ENCODE assay signal across 8 cellular contexts in the genomic region with DNA sequence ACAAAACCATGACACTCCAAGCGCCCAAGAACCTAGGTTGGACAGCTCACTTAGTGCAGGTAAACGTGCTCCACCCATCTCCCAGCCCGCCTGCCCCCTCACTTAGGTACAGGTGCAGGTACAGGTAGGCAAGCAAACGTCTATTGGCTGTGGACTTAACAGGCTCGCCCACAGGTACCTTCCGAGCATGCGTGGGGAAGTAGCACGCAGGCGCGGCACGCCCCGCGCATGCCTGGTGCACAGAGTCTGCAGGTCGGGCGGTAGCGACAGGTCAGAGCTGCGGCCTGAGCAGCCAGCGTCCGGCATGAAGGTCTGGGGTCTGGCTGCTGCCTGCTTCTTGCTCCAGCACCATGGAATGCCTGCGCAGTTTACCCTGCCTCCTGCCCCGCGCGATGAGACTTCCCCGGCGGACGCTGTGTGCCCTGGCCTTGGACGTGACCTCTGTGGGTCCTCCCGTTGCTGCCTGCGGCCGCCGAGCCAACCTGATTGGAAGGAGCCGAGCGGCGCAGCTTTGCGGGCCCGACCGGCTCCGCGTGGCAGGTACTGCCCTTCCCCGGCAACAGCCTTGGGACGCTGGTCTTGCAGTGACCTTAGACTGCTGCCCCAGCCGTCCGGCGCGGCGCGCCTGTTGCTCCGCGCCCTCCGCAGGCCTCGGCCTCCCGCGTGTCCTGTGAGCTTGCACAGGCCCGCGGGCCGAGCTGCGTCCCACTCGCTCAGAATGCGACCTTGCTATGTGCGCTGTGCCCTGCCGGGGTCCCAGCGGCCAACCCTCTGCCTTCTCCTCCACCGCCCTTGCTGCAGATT. TPM values are rescaled to one million over a fixed set of nuclear protein-coding genes. Genes with fewer than 3 reads are reported as not detected.
DNase-seq lines count a peak whose midpoint lies in the region; ATAC-seq and TF ChIP-seq lines count a peak whose summit lies in the region.

A gene with protein sequence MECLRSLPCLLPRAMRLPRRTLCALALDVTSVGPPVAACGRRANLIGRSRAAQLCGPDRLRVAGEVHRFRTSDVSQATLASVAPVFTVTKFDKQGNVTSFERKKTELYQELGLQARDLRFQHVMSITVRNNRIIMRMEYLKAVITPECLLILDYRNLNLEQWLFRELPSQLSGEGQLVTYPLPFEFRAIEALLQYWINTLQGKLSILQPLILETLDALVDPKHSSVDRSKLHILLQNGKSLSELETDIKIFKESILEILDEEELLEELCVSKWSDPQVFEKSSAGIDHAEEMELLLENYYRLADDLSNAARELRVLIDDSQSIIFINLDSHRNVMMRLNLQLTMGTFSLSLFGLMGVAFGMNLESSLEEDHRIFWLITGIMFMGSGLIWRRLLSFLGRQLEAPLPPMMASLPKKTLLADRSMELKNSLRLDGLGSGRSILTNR (plus strand): TSS at position 240 of the 804 bp plus-strand sequence. CDS start 111 bp downstream, at position 351.

- POLR2A ChIA-PET in naive thymus-derived CD4-positive, alpha-beta T cell (lab: Charles Lee): interaction anchor here (0.9 kb wide), 1 partner anchor 11 kb away, joined by 3 read pairs; no protein-coding TSS in a partner anchor

- CTCF ChIA-PET in naive thymus-derived CD4-positive, alpha-beta T cell (lab: Charles Lee): interaction anchor here (0.6 kb wide), 1 partner anchor 65 kb away, joined by 3 read pairs; no protein-coding TSS in a partner anchor

- H3K36me3 ChIP-seq in DOHH2 (ENCODE audit: control insufficient read depth, low read length): peaks cover 28% of the 10 kb centered on the region
- H3K36me3 ChIP-seq in KMS-11 (ENCODE audit: insufficient read depth): no peaks in the 10 kb centered on the region
- H3K36me3 ChIP-seq in fibroblast of lung (ENCODE audit: control insufficient read depth, insufficient read depth, low read length): no peaks in the 10 kb centered on the region
- peaks cover 0 to 17% (median 0%) of the 10 kb centered on the region in 3 experiments for H3K36me3 ChIP-seq in naive thymus-derived CD4-positive, alpha-beta T cell (ENCODE audit: control insufficient read depth in 2 of 3, insufficient read depth in 3 of 3, low read length in 3 of 3)

- H3K27me3 Mint-ChIP-seq in activated T-helper 17 cell treated with anti-CD3 and anti-CD28 coated beads, Interleukin-2, amount 50 U/mL, for 72 hours: peaks cover 20% of the 10 kb centered on the region
- H3K27me3 Mint-ChIP-seq in naive thymus-derived CD4-positive, alpha-beta T cell: peaks cover 17 to 25% (median 23%) of the 10 kb centered on the region in 5 donors
- peaks cover 17 to 21% of the 10 kb centered on the region in 2 donors for H3K27me3 Mint-ChIP-seq in stimulated activated naive B cell treated with anti-CD40 and anti-IgM and Interleukin-4, amounts not matched to agents 10 μg/mL and 1 μg/mL and 100 μg/mL, for 72 hours

- peak; percentile 97 for ATAC-seq in GM21786 (IDR thresholded peaks at IDR 0.05; ENCODE audit: unreplicated experiment)
- peak; percentile 97 for ATAC-seq in activated T-helper 17 cell treated with anti-CD3 and anti-CD28 coated beads, Interleukin-2, amount 50 U/mL, for 72 hours (replicated peaks)
- peak; percentile 96 for ATAC-seq in naive thymus-derived CD4-positive, alpha-beta T cell
- ATAC-seq in stimulated activated naive B cell treated with anti-CD40 and anti-IgM and Interleukin-4, amounts not matched to agents 10 μg/mL and 1 μg/mL and 100 μg/mL, for 72 hours (replicated peaks): peak; percentile 98

- H3K9me3 ChIP-seq in DOHH2 (ENCODE audit: control insufficient read depth, insufficient read depth, low read length) (no peaks in the 10 kb centered on the region), fibroblast of lung (ENCODE audit: control insufficient read depth, insufficient read depth, low read depth, low read length) (no peaks in the 10 kb centered on the region)
- H3K9me3 ChIP-seq in naive thymus-derived CD4-positive, alpha-beta T cell (ENCODE audit: control insufficient read depth in 2 of 3, low read length in 3 of 3): no peaks in the 10 kb centered on the region

- intact Hi-C loops in naive thymus-derived CD4-positive, alpha-beta T cell (cut with micrococcal nuclease): loop anchor here (2.0 to 5.0 kb wide), 3 partner anchors 44 to 734 kb away; a partner anchor contains a TSS

- H3K4me3 Mint-ChIP-seq in activated T-helper 17 cell treated with anti-CD3 and anti-CD28 coated beads, Interleukin-2, amount 50 U/mL, for 72 hours: peak within 1 kb of the TSS; percentile 92
- peak within 1 kb of the TSS; percentile 92 to 99 (median 96) for H3K4me3 Mint-ChIP-seq in naive thymus-derived CD4-positive, alpha-beta T cell
- H3K4me3 Mint-ChIP-seq in stimulated activated naive B cell treated with anti-CD40 and anti-IgM and Interleukin-4, amounts not matched to agents 10 μg/mL and 1 μg/mL and 100 μg/mL, for 72 hours: peak within 1 kb of the TSS; percentile 91 to 92

- peak within 1 kb of the TSS; percentile 90 for H3K4me3 ChIP-seq in DOHH2 (ENCODE audit: low read length)
- peak within 1 kb of the TSS; percentile 57 for H3K4me3 ChIP-seq in KMS-11 (IDR thresholded peaks at IDR 0.05; ENCODE audit: insufficient read depth, low read depth, low read length)
- H3K4me3 ChIP-seq in fibroblast of lung (replicated peaks in 1 of 4; ENCODE audit: control extremely low read depth in 1 of 4, insufficient read depth in 1 of 4, low read depth in 3 of 4, low read length in 4 of 4): peak within 1 kb of the TSS; percentile 78 to 96 (median 94)
- H3K4me3 ChIP-seq in naive thymus-derived CD4-positive, alpha-beta T cell (ENCODE audit: low read length): peak within 1 kb of the TSS; percentile 97

- H3K9ac ChIP-seq in KMS-11 (peak within 1 kb of the TSS; percentile 75), fibroblast of lung (ENCODE audit: insufficient read depth, low read length) (peak within 1 kb of the TSS; percentile 79)

- H3K4me2 ChIP-seq in DOHH2 (ENCODE audit: low read length): peak within 1 kb of the TSS; percentile 78
- H3K4me2 ChIP-seq in KMS-11: peak within 1 kb of the TSS; percentile 99
- peak within 1 kb of the TSS; percentile 99 for H3K4me2 ChIP-seq in fibroblast of lung (ENCODE audit: extremely low read depth, insufficient read depth, low read length)

- DNase-seq in RPMI7951 (ENCODE audit: low read depth) (peak; percentile 65), fibroblast of lung (ENCODE audit: low read depth in 2 of 2) (peak; percentile 71 to 74)
- DNase-seq in naive thymus-derived CD4-positive, alpha-beta T cell: peak; percentile 65 to 81 (median 78)
- peak; percentile 79 for DNase-seq in stimulated activated naive B cell treated with anti-CD40 and anti-IgM and Interleukin-4, amounts not matched to agents 10 μg/mL and 1 μg/mL and 100 μg/mL, for 72 hours

- no peak for TF ChIP-seq CTCF in DOHH2 (IDR thresholded peaks at IDR 0.05; ENCODE audit: low read depth, low read length, poor library complexity, severe bottlenecking)
- no peak for TF ChIP-seq CTCF in KMS-11 (conservative IDR thresholded peaks at IDR 0.05; ENCODE audit: low read depth, low read length)
- TF ChIP-seq CTCF in fibroblast of lung (conservative IDR thresholded peaks at IDR 0.05 in 1 of 2, IDR thresholded peaks at IDR 0.05 in 1 of 2; ENCODE audit: low read depth in 1 of 2, low read length in 2 of 2): no peak

- H3K79me2 ChIP-seq in DOHH2 (ENCODE audit: control insufficient read depth, low read length): peaks cover 48% of the 10 kb centered on the region
- peaks cover 20% of the 10 kb centered on the region for H3K79me2 ChIP-seq in KMS-11 (ENCODE audit: insufficient read depth, low read depth)
- H3K79me2 ChIP-seq in fibroblast of lung (ENCODE audit: control insufficient read depth, insufficient read depth, low read length): peaks cover 20% of the 10 kb centered on the region

- no peaks in the 10 kb centered on the region for H3F3A ChIP-seq in DOHH2 (ENCODE audit: control insufficient read depth, insufficient read depth)

- peaks cover 39% of the 10 kb centered on the region for H3K36me3 Mint-ChIP-seq in activated T-helper 17 cell treated with anti-CD3 and anti-CD28 coated beads, Interleukin-2, amount 50 U/mL, for 72 hours (ENCODE audit: low read depth)
- H3K36me3 Mint-ChIP-seq in naive thymus-derived CD4-positive, alpha-beta T cell: peaks cover 0 to 9% (median 5%) of the 10 kb centered on the region in 5 donors
- peaks cover 2 to 4% of the 10 kb centered on the region in 2 donors for H3K36me3 Mint-ChIP-seq in stimulated activated naive B cell treated with anti-CD40 and anti-IgM and Interleukin-4, amounts not matched to agents 10 μg/mL and 1 μg/mL and 100 μg/mL, for 72 hours

- no peaks in the 10 kb centered on the region for H3K9me3 Mint-ChIP-seq in activated T-helper 17 cell treated with anti-CD3 and anti-CD28 coated beads, Interleukin-2, amount 50 U/mL, for 72 hours
- no peaks in the 10 kb centered on the region for H3K9me3 Mint-ChIP-seq in naive thymus-derived CD4-positive, alpha-beta T cell
- no peaks in the 10 kb centered on the region for H3K9me3 Mint-ChIP-seq in stimulated activated naive B cell treated with anti-CD40 and anti-IgM and Interleukin-4, amounts not matched to agents 10 μg/mL and 1 μg/mL and 100 μg/mL, for 72 hours

- peaks cover 5% of the 10 kb centered on the region; the same call in 1 of the 2 replicates for H4K20me1 ChIP-seq in DOHH2 (ENCODE audit: control insufficient read depth, insufficient read depth, low read depth, low read length)
- H4K20me1 ChIP-seq in KMS-11 (ENCODE audit: insufficient read depth): no peaks in the 10 kb centered on the region
- no peaks in the 10 kb centered on the region for H4K20me1 ChIP-seq in fibroblast of lung (ENCODE audit: control insufficient read depth, extremely low read depth, insufficient read depth, low read length)

- peaks cover 8% of the 10 kb centered on the region for H3K4me1 Mint-ChIP-seq in activated T-helper 17 cell treated with anti-CD3 and anti-CD28 coated beads, Interleukin-2, amount 50 U/mL, for 72 hours
- peaks cover 10 to 35% (median 30%) of the 10 kb centered on the region in 7 donors for H3K4me1 Mint-ChIP-seq in naive thymus-derived CD4-positive, alpha-beta T cell
- peaks cover 6 to 9% of the 10 kb centered on the region in 2 donors for H3K4me1 Mint-ChIP-seq in stimulated activated naive B cell treated with anti-CD40 and anti-IgM and Interleukin-4, amounts not matched to agents 10 μg/mL and 1 μg/mL and 100 μg/mL, for 72 hours

- no peaks in the 10 kb centered on the region for H3K9me2 ChIP-seq in DOHH2 (replicated peaks; ENCODE audit: control insufficient read depth, low read length)

- peak within 1 kb of the TSS; percentile 93 for H2AFZ ChIP-seq in KMS-11 (ENCODE audit: low read depth)
- H2AFZ ChIP-seq in fibroblast of lung (ENCODE audit: low read length): peak within 1 kb of the TSS; percentile 99

- H3K27me3 ChIP-seq in DOHH2 (ENCODE audit: control insufficient read depth, low read length): no peaks in the 10 kb centered on the region
- no peaks in the 10 kb centered on the region for H3K27me3 ChIP-seq in KMS-11 (ENCODE audit: insufficient read depth, low read depth)
- H3K27me3 ChIP-seq in fibroblast of lung (ENCODE audit: control insufficient read depth, insufficient read depth, low read length): no peaks in the 10 kb centered on the region
- no peaks in the 10 kb centered on the region for H3K27me3 ChIP-seq in naive thymus-derived CD4-positive, alpha-beta T cell (ENCODE audit: control insufficient read depth in 2 of 2, insufficient read depth in 2 of 2, low read length in 2 of 2)

- H3K27ac Mint-ChIP-seq in activated T-helper 17 cell treated with anti-CD3 and anti-CD28 coated beads, Interleukin-2, amount 50 U/mL, for 72 hours: peak within 1 kb of the TSS; percentile 93
- peak within 1 kb of the TSS; percentile 58 to 96 (median 90) for H3K27ac Mint-ChIP-seq in naive thymus-derived CD4-positive, alpha-beta T cell
- peak within 1 kb of the TSS; percentile 73 for H3K27ac Mint-ChIP-seq in stimulated activated naive B cell treated with anti-CD40 and anti-IgM and Interleukin-4, amounts not matched to agents 10 μg/mL and 1 μg/mL and 100 μg/mL, for 72 hours

- H3K4me1 ChIP-seq in DOHH2 (ENCODE audit: control insufficient read depth, low read length) (peaks cover 28% of the 10 kb centered on the region), KMS-11 (ENCODE audit: low read depth, poor library complexity, severe bottlenecking) (peaks cover 22% of the 10 kb centered on the region), fibroblast of lung (ENCODE audit: control insufficient read depth, extremely low read depth, insufficient read depth, low read length) (no peaks in the 10 kb centered on the region)
- H3K4me1 ChIP-seq in naive thymus-derived CD4-positive, alpha-beta T cell (ENCODE audit: control insufficient read depth in 2 of 2, insufficient read depth in 2 of 2, low read length in 2 of 2): peaks cover 4 to 9% of the 10 kb centered on the region in 2 donors

- H3K27ac ChIP-seq in DOHH2 (ENCODE audit: low read depth, low read length) (no peak within 1 kb of the TSS), KMS-11 (peak within 1 kb of the TSS; percentile 24; the same call in 1 of the 2 replicates), fibroblast of lung (ENCODE audit: insufficient read depth, low read length) (peak within 1 kb of the TSS; percentile 66)
- H3K27ac ChIP-seq in naive thymus-derived CD4-positive, alpha-beta T cell (ENCODE audit: low read depth, low read length): peak within 1 kb of the TSS; percentile 64

RNA-seq across cellular contexts. Expression of the gene that starts here (rescaled TPM):
- total RNA-seq in RPMI7951 (2014; rRNA removed; shearing (Covaris generic)): 24.4 and 26.5 TPM in 2 replicates
- total RNA-seq in activated T-helper 17 cell treated with anti-CD3 and anti-CD28 coated beads, Interleukin-2, amount 50 U/mL, for 72 hours: 10 to 100 TPM; 21.6 to 27.3 TPM
- 12.6 and 13.1 TPM in 2 replicates for total RNA-seq in fibroblast of lung
- polyA plus RNA-seq in fibroblast of lung: 15.3 and 19.9 TPM in 2 replicates
- polyA plus RNA-seq in fibroblast of lung (2012): 14.6 and 15.8 TPM in 2 replicates
- 1.4 and 3.3 TPM in 2 replicates for polyA minus RNA-seq in fibroblast of lung (ENCODE audit: low replicate concordance)
- 10 to 100 TPM in 4 of 5 experiments, 1 to 10 TPM in 1; 6.7 to 28.0 (median 23.1) TPM for total RNA-seq in naive thymus-derived CD4-positive, alpha-beta T cell
- polyA plus RNA-seq in naive thymus-derived CD4-positive, alpha-beta T cell: 10 to 100 TPM; 14.4 to 19.3 TPM
